ENCODE assay signal across 29 cellular contexts in genomic region chr21:16013570-16013969, GRCh38.
DNase-seq lines count a peak whose midpoint lies in the region; ATAC-seq, FAIRE-seq and TF ChIP-seq lines count a peak whose summit lies in the region.
"Had no signal": no experiment of that assay in that cellular context is flagged by ENCODE, and none has a peak within 500 bp of the region (broad histone marks: within the 10 kb centered on the region; RNA-seq: fewer than 3 reads in every experiment).

No MANE protein-coding gene starts in this region.

- H3K9me3 ChIP-seq in vagina, result no peaks in the 10 kb centered on the region
- H3K9me3 ChIP-seq in upper lobe of left lung, result no peaks in the 10 kb centered on the region
- H3K9me3 ChIP-seq: Caco-2, psoas muscle had no signal

- H3K27me3 ChIP-seq in vagina (no peaks in the 10 kb centered on the region), upper lobe of left lung (no peaks in the 10 kb centered on the region)
- H3K27me3 ChIP-seq: foreskin keratinocyte, tibial artery had no signal

- ATAC-seq in GM18511 (IDR thresholded peaks at IDR 0.05; ENCODE audit: unreplicated experiment) (no peak), upper lobe of left lung (ENCODE audit: low FRiP score in 2 of 2) (no peak)
- ATAC-seq: esophagus mucosa, foreskin keratinocyte, psoas muscle had no signal

- TF ChIP-seq EP300 in upper lobe of left lung (IDR thresholded peaks at IDR 0.05), result no peak

- no peak overlapping the region for H3K4me3 ChIP-seq in fibroblast of villous mesenchyme (ENCODE audit: low read depth, low read length)
- H3K4me3 ChIP-seq in vagina, result peak overlapping the region in 1 of 2 donors; percentile 14
- H3K4me3 ChIP-seq in upper lobe of left lung, result no peak overlapping the region
- H3K4me3 ChIP-seq: psoas muscle, tibial artery had no signal

- no peak for TF ChIP-seq CTCF in fibroblast of villous mesenchyme (IDR thresholded peaks at IDR 0.05; ENCODE audit: insufficient read depth, low read depth, low read length)
- no peak for TF ChIP-seq CTCF in vagina (IDR thresholded peaks at IDR 0.05)
- no peak for TF ChIP-seq CTCF in upper lobe of left lung (IDR thresholded peaks at IDR 0.05)

- intact Hi-C loops in vagina (cut with DNase I), result no loop called here

- WGBS in upper lobe of left lung, 2 donors, result 40 to 42% methylated on average over 2 of the region's 2 CpGs

- FAIRE-seq in urothelium cell line (lab: Jason Lieb, UNC), result no peak
- FAIRE-seq: keratinocyte had no signal

- TF ChIP-seq POLR2A in vagina (IDR thresholded peaks at IDR 0.05) (no peak), upper lobe of left lung (IDR thresholded peaks at IDR 0.05) (no peak)

- peak overlapping the region; percentile 11 for H3K27ac ChIP-seq in vagina
- no peak overlapping the region for H3K27ac ChIP-seq in upper lobe of left lung
- H3K27ac ChIP-seq: foreskin keratinocyte, psoas muscle, tibial artery had no signal

- no peaks in the 10 kb centered on the region for H3K36me3 ChIP-seq in vagina
- no peaks in the 10 kb centered on the region for H3K36me3 ChIP-seq in upper lobe of left lung
- H3K36me3 ChIP-seq: tibial artery had no signal

- no peaks in the 10 kb centered on the region for H3K4me1 ChIP-seq in vagina
- no peaks in the 10 kb centered on the region for H3K4me1 ChIP-seq in upper lobe of left lung
- H3K4me1 ChIP-seq: Caco-2, foreskin keratinocyte, psoas muscle, tibial artery had no signal

- peak in 2 of 3 experiments; percentile 67 to 97 for DNase-seq in NCI-H1417 (lab: John Stamatoyannopoulos, UW)
- no peak for DNase-seq in NCI-H1417 treated with DMSO at 0.1 percent for 48 hours (lab: John Stamatoyannopoulos, UW)
- DNase-seq in NCI-H2029 (lab: John Stamatoyannopoulos, UW), result peak; percentile 9
- peak; percentile 11 for DNase-seq in fibroblast of villous mesenchyme (ENCODE audit: low read depth)
- no peak for DNase-seq in vagina (ENCODE audit: extremely low spot score in 2 of 2)
- DNase-seq in urothelium cell line (ENCODE audit: low spot score), result no peak
- no peak for DNase-seq in upper lobe of left lung
- DNase-seq: activated CD4-positive, alpha-beta memory T cell treated with anti-CD3 and anti-CD28 coated beads for 36 hours; activated CD4-positive, alpha-beta T cell treated with anti-CD3 and anti-CD28 coated beads for 1 hour; activated naive CD4-positive, alpha-beta T cell; Caco-2; central memory CD4-positive, alpha-beta T cell; DND-41; foreskin keratinocyte; GF-D8; head of caudate nucleus; HFFc6; midbrain; naive B cell; NCI-H146; NCI-H226; psoas muscle; SIG-M5; stimulated activated CD4-positive, alpha-beta T cell treated with anti-CD3 and anti-CD28 coated beads, Interleukin-12 subunit alpha, Interleukin-12 subunit beta, amount 100 ng/mL, for 4 hours; stimulated activated CD4-positive, alpha-beta T cell treated with anti-CD3 and anti-CD28 coated beads, Interleukin-4, amount 100 ng/mL, for 1 hour; tibial artery had no signal

Comparison
In these comparisons a context has a peak if more than half of its experiments do, and no peak if none do; other contexts are left out.
1. DNase-seq: peak in NCI-H1417 (2 of 3), NCI-H2029 (single experiment) and fibroblast of villous mesenchyme (single experiment); none in NCI-H1417 treated with DMSO at 0.1 percent for 48 hours (single experiment), vagina (0 of 2), urothelium cell line (single experiment) and upper lobe of left lung (0 of 2).